Comparison of ENCODE assay signal across 10 cellular contexts in the genomic region with DNA sequence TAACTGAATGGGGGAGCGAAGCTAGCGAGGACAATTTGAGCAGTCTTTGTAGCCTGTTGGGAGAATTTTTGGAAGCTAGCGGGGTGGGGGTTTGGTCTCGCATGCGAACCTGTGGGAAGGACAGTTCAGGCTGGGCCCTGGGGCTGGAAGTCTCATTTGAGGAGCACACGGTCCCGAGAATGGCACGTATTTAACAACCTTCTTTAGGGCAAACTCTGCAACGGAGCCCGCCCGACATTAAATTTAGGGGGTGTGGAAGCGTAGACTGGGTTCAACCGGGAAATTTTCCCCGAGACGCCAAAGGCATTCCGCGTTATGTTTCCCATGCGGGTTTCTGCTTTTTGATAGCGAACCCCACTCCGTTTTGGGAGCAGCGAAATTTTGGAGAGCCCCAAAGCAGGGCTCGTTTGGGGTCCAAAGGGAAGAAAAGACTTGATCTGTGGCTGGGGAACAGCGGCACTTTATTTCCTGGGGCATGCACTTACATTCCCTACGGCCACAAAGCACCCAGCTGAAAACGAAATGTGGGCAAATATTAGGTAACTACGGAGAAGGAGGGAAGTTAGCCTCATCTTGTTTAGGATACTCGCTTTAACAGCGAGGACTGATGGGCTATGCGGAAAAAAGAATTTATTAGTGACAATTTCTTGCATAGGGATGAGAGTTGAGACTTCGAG. TPM values are rescaled to one million over a fixed set of nuclear protein-coding genes. Genes with fewer than 3 reads are reported as not detected.
DNase-seq lines count a peak whose midpoint lies in the region; ATAC-seq and TF ChIP-seq lines count a peak whose summit lies in the region.
"Had no signal": no experiment of that assay in that cellular context is flagged by ENCODE, and none has a peak within 500 bp of the region (broad histone marks: within the 10 kb centered on the region; RNA-seq: fewer than 3 reads in every experiment).

No MANE protein-coding gene starts in this region.

- intact Hi-C loops in activated T-helper 1 cell treated with anti-CD3 and anti-CD28 coated beads, Interleukin-12 subunit alpha, Interleukin-12 subunit beta, Interleukin-2, Interleukin-4 antibody, amounts not matched to agents 30 ng/mL and 10 ng/mL and 1 ng/mL, durations not matched to agents 14 hours and 24 hours and 36 hours (cut with micrococcal nuclease), result loop anchor here (2.0 kb wide), 1 partner anchor 26 kb away; no protein-coding TSS in a partner anchor
- intact Hi-C loops in heart right ventricle (cut with DNase I), result loop anchor here in 6 of 10 donors (1.0 to 5.0 kb wide), 4 partner anchors 26 to 37 kb away; a partner anchor contains a TSS

- H3K4me3 ChIP-seq in BLaER1 treated with 17β-estradiol and CSF1 and Interleukin-3, amounts not matched to agents 10 nM and 100 nM, result peak overlapping the region in 7 of 10 experiments; percentile 31 to 62 (median 45); a peak in 9 of 20 replicates
- peak overlapping the region; percentile 42 to 83 (median 57) for H3K4me3 ChIP-seq in heart right ventricle

- peaks cover 77 to 91% (median 82%) of the 10 kb centered on the region in 11 experiments for H3K27me3 ChIP-seq in BLaER1 treated with 17β-estradiol and CSF1 and Interleukin-3, amounts not matched to agents 10 nM and 100 nM
- peaks cover 0 to 70% (median 0%) of the 10 kb centered on the region in 7 donors for H3K27me3 ChIP-seq in heart right ventricle

- peaks cover 0 to 29% (median 12%) of the 10 kb centered on the region in 11 experiments; a peak in 9 of 22 replicates for H4K20me1 ChIP-seq in BLaER1 treated with 17β-estradiol and CSF1 and Interleukin-3, amounts not matched to agents 10 nM and 100 nM

- ATAC-seq in heart right ventricle, result peak in 2 of 8 donors; percentile 1 to 2
- no peak for ATAC-seq in GM18858 (IDR thresholded peaks at IDR 0.05; ENCODE audit: unreplicated experiment)
- no peak for ATAC-seq in activated T-helper 17 cell treated with anti-CD3 and anti-CD28 coated beads, Interleukin-2, amount 50 U/mL, for 72 hours (replicated peaks)
- ATAC-seq in omental fat pad (ENCODE audit: low FRiP score), result no peak

- H3K27me3 Mint-ChIP-seq in activated T-helper 1 cell treated with anti-CD3 and anti-CD28 coated beads, Interleukin-12 subunit alpha, Interleukin-12 subunit beta, Interleukin-2, Interleukin-4 antibody, amounts not matched to agents 30 ng/mL and 10 ng/mL and 1 ng/mL, durations not matched to agents 14 hours and 24 hours and 36 hours (ENCODE audit: insufficient read depth), result peaks cover 53% of the 10 kb centered on the region
- H3K27me3 Mint-ChIP-seq in activated T-helper 17 cell treated with anti-CD3 and anti-CD28 coated beads, Interleukin-2, amount 50 U/mL, for 72 hours, result peaks cover 67% of the 10 kb centered on the region

- 15 to 18% methylated on average over 30 of the region's 30 CpGs for WGBS in heart right ventricle, 2 donors

- TF ChIP-seq CTCF in heart right ventricle (IDR thresholded peaks at IDR 0.05) (no peak), omental fat pad (IDR thresholded peaks at IDR 0.05) (no peak)

- H3K9me3 Mint-ChIP-seq in activated T-helper 1 cell treated with anti-CD3 and anti-CD28 coated beads, Interleukin-12 subunit alpha, Interleukin-12 subunit beta, Interleukin-2, Interleukin-4 antibody, amounts not matched to agents 30 ng/mL and 10 ng/mL and 1 ng/mL, durations not matched to agents 14 hours and 24 hours and 36 hours, result no peaks in the 10 kb centered on the region
- H3K9me3 Mint-ChIP-seq in activated T-helper 17 cell treated with anti-CD3 and anti-CD28 coated beads, Interleukin-2, amount 50 U/mL, for 72 hours, result no peaks in the 10 kb centered on the region

- H3K4me2 ChIP-seq in BLaER1 treated with 17β-estradiol and CSF1 and Interleukin-3, amounts not matched to agents 10 nM and 100 nM, result peak overlapping the region; percentile 74 to 96 (median 87)

- H3K9me3 ChIP-seq in BLaER1 treated with 17β-estradiol and CSF1 and Interleukin-3, amounts not matched to agents 10 nM and 100 nM (replicated peaks in 1 of 11), result peaks cover 27 to 34% (median 30%) of the 10 kb centered on the region in 11 experiments
- no peaks in the 10 kb centered on the region for H3K9me3 ChIP-seq in heart right ventricle

- peaks cover 16 to 24% (median 21%) of the 10 kb centered on the region in 10 experiments; a peak in 18 of 20 replicates for H3K4me1 ChIP-seq in BLaER1 treated with 17β-estradiol and CSF1 and Interleukin-3, amounts not matched to agents 10 nM and 100 nM
- H3K4me1 ChIP-seq in heart right ventricle, result peaks cover 6 to 88% (median 52%) of the 10 kb centered on the region in 9 donors

- H3K4me3 Mint-ChIP-seq in activated T-helper 1 cell treated with anti-CD3 and anti-CD28 coated beads, Interleukin-12 subunit alpha, Interleukin-12 subunit beta, Interleukin-2, Interleukin-4 antibody, amounts not matched to agents 30 ng/mL and 10 ng/mL and 1 ng/mL, durations not matched to agents 14 hours and 24 hours and 36 hours, result no peak overlapping the region
- no peak overlapping the region for H3K4me3 Mint-ChIP-seq in activated T-helper 17 cell treated with anti-CD3 and anti-CD28 coated beads, Interleukin-2, amount 50 U/mL, for 72 hours

- H3K27ac ChIP-seq in BLaER1 treated with 17β-estradiol and CSF1 and Interleukin-3, amounts not matched to agents 10 nM and 100 nM, result no peak overlapping the region
- H3K27ac ChIP-seq in heart right ventricle, result peak overlapping the region; percentile 80 to 98 (median 92)

- peaks cover 7% of the 10 kb centered on the region for H3K4me1 Mint-ChIP-seq in activated T-helper 1 cell treated with anti-CD3 and anti-CD28 coated beads, Interleukin-12 subunit alpha, Interleukin-12 subunit beta, Interleukin-2, Interleukin-4 antibody, amounts not matched to agents 30 ng/mL and 10 ng/mL and 1 ng/mL, durations not matched to agents 14 hours and 24 hours and 36 hours (ENCODE audit: low read depth)
- no peaks in the 10 kb centered on the region for H3K4me1 Mint-ChIP-seq in activated T-helper 17 cell treated with anti-CD3 and anti-CD28 coated beads, Interleukin-2, amount 50 U/mL, for 72 hours

- no peak for DNase-seq in activated T-helper 1 cell treated with anti-CD3 and anti-CD28 coated beads, Interleukin-12 subunit alpha, Interleukin-12 subunit beta, Interleukin-2, Interleukin-4 antibody, amounts not matched to agents 30 ng/mL and 10 ng/mL and 1 ng/mL, durations not matched to agents 14 hours and 24 hours and 36 hours (ENCODE audit: low spot score)
- peak in 1 of 2 donors; percentile 23 for DNase-seq in heart right ventricle
- peak; percentile 42 for DNase-seq in pons (ENCODE audit: low spot score)
- no peak for DNase-seq in LoVo (ENCODE audit: low spot score)
- DNase-seq in omental fat pad (ENCODE audit: low spot score), result no peak
- DNase-seq: activated naive CD4-positive, alpha-beta T cell; NCI-H1417 had no signal

- no peaks in the 10 kb centered on the region; a peak in 1 of 22 replicates for H3K36me3 ChIP-seq in BLaER1 treated with 17β-estradiol and CSF1 and Interleukin-3, amounts not matched to agents 10 nM and 100 nM
- H3K36me3 ChIP-seq in heart right ventricle, result no peaks in the 10 kb centered on the region

- no peaks in the 10 kb centered on the region for H3K36me3 Mint-ChIP-seq in activated T-helper 1 cell treated with anti-CD3 and anti-CD28 coated beads, Interleukin-12 subunit alpha, Interleukin-12 subunit beta, Interleukin-2, Interleukin-4 antibody, amounts not matched to agents 30 ng/mL and 10 ng/mL and 1 ng/mL, durations not matched to agents 14 hours and 24 hours and 36 hours (ENCODE audit: low read depth)
- H3K36me3 Mint-ChIP-seq in activated T-helper 17 cell treated with anti-CD3 and anti-CD28 coated beads, Interleukin-2, amount 50 U/mL, for 72 hours (ENCODE audit: low read depth), result no peaks in the 10 kb centered on the region

- H3K27ac Mint-ChIP-seq in activated T-helper 1 cell treated with anti-CD3 and anti-CD28 coated beads, Interleukin-12 subunit alpha, Interleukin-12 subunit beta, Interleukin-2, Interleukin-4 antibody, amounts not matched to agents 30 ng/mL and 10 ng/mL and 1 ng/mL, durations not matched to agents 14 hours and 24 hours and 36 hours, result peak overlapping the region; percentile 34
- H3K27ac Mint-ChIP-seq in activated T-helper 17 cell treated with anti-CD3 and anti-CD28 coated beads, Interleukin-2, amount 50 U/mL, for 72 hours, result no peak overlapping the region

- H3K9ac ChIP-seq in BLaER1 treated with 17β-estradiol and CSF1 and Interleukin-3, amounts not matched to agents 10 nM and 100 nM, result no peak overlapping the region

RNA-seq across cellular contexts. Expression of a gene that starts 35.3 kb away (rescaled TPM):
- total RNA-seq in activated T-helper 1 cell treated with anti-CD3 and anti-CD28 coated beads, Interleukin-12 subunit alpha, Interleukin-12 subunit beta, Interleukin-2, Interleukin-4 antibody, amounts not matched to agents 30 ng/mL and 10 ng/mL and 1 ng/mL, durations not matched to agents 14 hours and 24 hours and 36 hours, result not detected in 2 replicates
- total RNA-seq in heart right ventricle (100 to 1,000 TPM in 9 of 10 donors, 10 to 100 TPM in 1; 96.8 to 145 (median 126) TPM), omental fat pad (100 to 1,000 TPM in 3 of 4 donors, 10 to 100 TPM in 1; 55.1 to 265 (median 106) TPM)
- polyA plus RNA-seq in heart right ventricle, result 10 to 100 TPM; 16.7 to 37.2 TPM
- under 1 TPM in 1 of 2 donors, not detected in 1; 0.15 TPM for total RNA-seq in activated T-helper 17 cell treated with anti-CD3 and anti-CD28 coated beads, Interleukin-2, amount 50 U/mL, for 72 hours

Comparison
In these comparisons a context has a peak if more than half of its experiments do, and no peak if none do; other contexts are left out.
1. H3K27ac ChIP-seq: peak in heart right ventricle (10 of 10); none in BLaER1 treated with 17β-estradiol and CSF1 and Interleukin-3, amounts not matched to agents 10 nM and 100 nM (0 of 11).
2. RNA of a gene that starts 35.3 kb away (total RNA-seq): 96.8 to 145 TPM in heart right ventricle and 55.1 to 265 TPM in omental fat pad; 0.15 TPM in activated T-helper 17 cell treated with anti-CD3 and anti-CD28 coated beads, Interleukin-2, amount 50 U/mL, for 72 hours and not detected in activated T-helper 1 cell treated with anti-CD3 and anti-CD28 coated beads, Interleukin-12 subunit alpha, Interleukin-12 subunit beta, Interleukin-2, Interleukin-4 antibody, amounts not matched to agents 30 ng/mL and 10 ng/mL and 1 ng/mL, durations not matched to agents 14 hours and 24 hours and 36 hours; every median in the first group is over 10 times any median in the second.